ENCODE assay signal across 1 cellular context in genomic region chr2:231925303-231926179, GRCh38.
TF ChIP-seq lines count a peak whose summit lies in the region.

No MANE protein-coding gene starts in this region.

TF ChIP-seq in HEK293, 187 proteins besides CTCF, POLR2A, EP300 and RAD21 (continued from another document):
- no peak for TF ChIP-seq ATF2 (tag by site-specific recombination; IDR thresholded peaks at IDR 0.05; ENCODE audit: low read depth)
- TF ChIP-seq, protein P1, sequence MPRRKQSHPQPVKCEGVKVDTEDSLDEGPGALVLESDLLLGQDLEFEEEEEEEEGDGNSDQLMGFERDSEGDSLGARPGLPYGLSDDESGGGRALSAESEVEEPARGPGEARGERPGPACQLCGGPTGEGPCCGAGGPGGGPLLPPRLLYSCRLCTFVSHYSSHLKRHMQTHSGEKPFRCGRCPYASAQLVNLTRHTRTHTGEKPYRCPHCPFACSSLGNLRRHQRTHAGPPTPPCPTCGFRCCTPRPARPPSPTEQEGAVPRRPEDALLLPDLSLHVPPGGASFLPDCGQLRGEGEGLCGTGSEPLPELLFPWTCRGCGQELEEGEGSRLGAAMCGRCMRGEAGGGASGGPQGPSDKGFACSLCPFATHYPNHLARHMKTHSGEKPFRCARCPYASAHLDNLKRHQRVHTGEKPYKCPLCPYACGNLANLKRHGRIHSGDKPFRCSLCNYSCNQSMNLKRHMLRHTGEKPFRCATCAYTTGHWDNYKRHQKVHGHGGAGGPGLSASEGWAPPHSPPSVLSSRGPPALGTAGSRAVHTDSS (tag by site-specific recombination; IDR thresholded peaks at IDR 0.05), result no peak
- no peak for TF ChIP-seq ZNF580 (tag by site-specific recombination; IDR thresholded peaks at IDR 0.05)
- no peak for TF ChIP-seq ZNF585B (tag by site-specific recombination; IDR thresholded peaks at IDR 0.05)
- no peak for TF ChIP-seq TRIM28 (IDR thresholded peaks at IDR 0.05; ENCODE audit: borderline replicate concordance, low read length)
- TF ChIP-seq ZSCAN23 (tag by site-specific recombination; IDR thresholded peaks at IDR 0.05), result no peak
- no peak for TF ChIP-seq ZNF768 (tag by site-specific recombination; IDR thresholded peaks at IDR 0.05)
- no peak for TF ChIP-seq ZNF707 (tag by site-specific recombination; IDR thresholded peaks at IDR 0.05)
- TF ChIP-seq, protein P2, sequence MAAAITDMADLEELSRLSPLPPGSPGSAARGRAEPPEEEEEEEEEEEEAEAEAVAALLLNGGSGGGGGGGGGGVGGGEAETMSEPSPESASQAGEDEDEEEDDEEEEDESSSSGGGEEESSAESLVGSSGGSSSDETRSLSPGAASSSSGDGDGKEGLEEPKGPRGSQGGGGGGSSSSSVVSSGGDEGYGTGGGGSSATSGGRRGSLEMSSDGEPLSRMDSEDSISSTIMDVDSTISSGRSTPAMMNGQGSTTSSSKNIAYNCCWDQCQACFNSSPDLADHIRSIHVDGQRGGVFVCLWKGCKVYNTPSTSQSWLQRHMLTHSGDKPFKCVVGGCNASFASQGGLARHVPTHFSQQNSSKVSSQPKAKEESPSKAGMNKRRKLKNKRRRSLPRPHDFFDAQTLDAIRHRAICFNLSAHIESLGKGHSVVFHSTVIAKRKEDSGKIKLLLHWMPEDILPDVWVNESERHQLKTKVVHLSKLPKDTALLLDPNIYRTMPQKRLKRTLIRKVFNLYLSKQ (tag by site-specific recombination; IDR thresholded peaks at IDR 0.05; ENCODE audit: borderline replicate concordance), result no peak
- TF ChIP-seq ZNF843 (tag by site-specific recombination; IDR thresholded peaks at IDR 0.05), result no peak
